Comparison of ENCODE assay signal across 2 cellular contexts in genomic region chr17:43453331-43453812, GRCh38.
TF ChIP-seq lines count a peak whose summit lies in the region.

No MANE protein-coding gene starts in this region.

TF ChIP-seq in IMR-90, 13 proteins besides CTCF, POLR2A, EP300 and RAD21:
- no peak for TF ChIP-seq CEBPB (IDR thresholded peaks at IDR 0.05; ENCODE audit: low read depth, low read length)
- no peak for TF ChIP-seq BHLHE40 (IDR thresholded peaks at IDR 0.05; ENCODE audit: low read depth, low read length)
- TF ChIP-seq MAZ (IDR thresholded peaks at IDR 0.05; ENCODE audit: borderline replicate concordance, low read depth, low read length): no peak
- TF ChIP-seq SMC3 (IDR thresholded peaks at IDR 0.05; ENCODE audit: low read depth, low read length): no peak
- TF ChIP-seq MAFK (IDR thresholded peaks at IDR 0.05; ENCODE audit: low read depth, low read length): no peak
- TF ChIP-seq RFX5 (IDR thresholded peaks at IDR 0.05; ENCODE audit: low read depth, low read length): no peak
- TF ChIP-seq FOS (IDR thresholded peaks at IDR 0.05; ENCODE audit: low read depth, low read length): no peak
- TF ChIP-seq MXI1 (IDR thresholded peaks at IDR 0.05; ENCODE audit: borderline replicate concordance, low read depth, low read length): no peak
- no peak for TF ChIP-seq RCOR1 (IDR thresholded peaks at IDR 0.05; ENCODE audit: insufficient replicate concordance, low read length)
- no peak for TF ChIP-seq ELK1 (IDR thresholded peaks at IDR 0.05; ENCODE audit: borderline replicate concordance, low read depth, low read length)
- TF ChIP-seq CHD1 (IDR thresholded peaks at IDR 0.05; ENCODE audit: low read depth, low read length): no peak
TF ChIP-seq in IMR-90: peak in this region for 0.

TF ChIP-seq in HepG2, 621 proteins besides CTCF, POLR2A, EP300 and RAD21 (continues in another document):
- peak; percentile 23; the same call in 1 of the 2 replicates for TF ChIP-seq SALL1 (CRISPR knock-in tag; IDR thresholded peaks at IDR 0.05)
- TF ChIP-seq MAFF (IDR thresholded peaks at IDR 0.05; ENCODE audit: low read depth, low read length): no peak
- peak; percentile 15; the same call in 1 of the 2 replicates for TF ChIP-seq BCL6 (CRISPR knock-in tag; IDR thresholded peaks at IDR 0.05)
- no peak for TF ChIP-seq ZNF24 (IDR thresholded peaks at IDR 0.05)
- TF ChIP-seq, protein P1, sequence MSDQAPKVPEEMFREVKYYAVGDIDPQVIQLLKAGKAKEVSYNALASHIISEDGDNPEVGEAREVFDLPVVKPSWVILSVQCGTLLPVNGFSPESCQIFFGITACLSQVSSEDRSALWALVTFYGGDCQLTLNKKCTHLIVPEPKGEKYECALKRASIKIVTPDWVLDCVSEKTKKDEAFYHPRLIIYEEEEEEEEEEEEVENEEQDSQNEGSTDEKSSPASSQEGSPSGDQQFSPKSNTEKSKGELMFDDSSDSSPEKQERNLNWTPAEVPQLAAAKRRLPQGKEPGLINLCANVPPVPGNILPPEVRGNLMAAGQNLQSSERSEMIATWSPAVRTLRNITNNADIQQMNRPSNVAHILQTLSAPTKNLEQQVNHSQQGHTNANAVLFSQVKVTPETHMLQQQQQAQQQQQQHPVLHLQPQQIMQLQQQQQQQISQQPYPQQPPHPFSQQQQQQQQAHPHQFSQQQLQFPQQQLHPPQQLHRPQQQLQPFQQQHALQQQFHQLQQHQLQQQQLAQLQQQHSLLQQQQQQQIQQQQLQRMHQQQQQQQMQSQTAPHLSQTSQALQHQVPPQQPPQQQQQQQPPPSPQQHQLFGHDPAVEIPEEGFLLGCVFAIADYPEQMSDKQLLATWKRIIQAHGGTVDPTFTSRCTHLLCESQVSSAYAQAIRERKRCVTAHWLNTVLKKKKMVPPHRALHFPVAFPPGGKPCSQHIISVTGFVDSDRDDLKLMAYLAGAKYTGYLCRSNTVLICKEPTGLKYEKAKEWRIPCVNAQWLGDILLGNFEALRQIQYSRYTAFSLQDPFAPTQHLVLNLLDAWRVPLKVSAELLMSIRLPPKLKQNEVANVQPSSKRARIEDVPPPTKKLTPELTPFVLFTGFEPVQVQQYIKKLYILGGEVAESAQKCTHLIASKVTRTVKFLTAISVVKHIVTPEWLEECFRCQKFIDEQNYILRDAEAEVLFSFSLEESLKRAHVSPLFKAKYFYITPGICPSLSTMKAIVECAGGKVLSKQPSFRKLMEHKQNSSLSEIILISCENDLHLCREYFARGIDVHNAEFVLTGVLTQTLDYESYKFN (CRISPR knock-in tag; conservative IDR thresholded peaks at IDR 0.05): peak; percentile 43; the same call in 1 of the 2 replicates
- 0 out of 2 replicates have a peak, but pooled peaks have one; percentile 23 for TF ChIP-seq ZNF557 (CRISPR knock-in tag; IDR thresholded peaks at IDR 0.05)
- no peak for TF ChIP-seq MYPOP (CRISPR knock-in tag; IDR thresholded peaks at IDR 0.05)
- no peak for TF ChIP-seq RELA (CRISPR knock-in tag; IDR thresholded peaks at IDR 0.05)
- peak; percentile 31; the same call in 1 of the 2 replicates for TF ChIP-seq ZNF687 (CRISPR knock-in tag; IDR thresholded peaks at IDR 0.05)
- TF ChIP-seq, protein P2, sequence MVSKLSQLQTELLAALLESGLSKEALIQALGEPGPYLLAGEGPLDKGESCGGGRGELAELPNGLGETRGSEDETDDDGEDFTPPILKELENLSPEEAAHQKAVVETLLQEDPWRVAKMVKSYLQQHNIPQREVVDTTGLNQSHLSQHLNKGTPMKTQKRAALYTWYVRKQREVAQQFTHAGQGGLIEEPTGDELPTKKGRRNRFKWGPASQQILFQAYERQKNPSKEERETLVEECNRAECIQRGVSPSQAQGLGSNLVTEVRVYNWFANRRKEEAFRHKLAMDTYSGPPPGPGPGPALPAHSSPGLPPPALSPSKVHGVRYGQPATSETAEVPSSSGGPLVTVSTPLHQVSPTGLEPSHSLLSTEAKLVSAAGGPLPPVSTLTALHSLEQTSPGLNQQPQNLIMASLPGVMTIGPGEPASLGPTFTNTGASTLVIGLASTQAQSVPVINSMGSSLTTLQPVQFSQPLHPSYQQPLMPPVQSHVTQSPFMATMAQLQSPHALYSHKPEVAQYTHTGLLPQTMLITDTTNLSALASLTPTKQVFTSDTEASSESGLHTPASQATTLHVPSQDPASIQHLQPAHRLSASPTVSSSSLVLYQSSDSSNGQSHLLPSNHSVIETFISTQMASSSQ (IDR thresholded peaks at IDR 0.05; ENCODE audit: low read depth): no peak
- TF ChIP-seq, protein P2 (CRISPR knock-in tag; IDR thresholded peaks at IDR 0.05; ENCODE audit: borderline replicate concordance): no peak
- no peak for TF ChIP-seq ZNF773 (CRISPR knock-in tag; IDR thresholded peaks at IDR 0.05; ENCODE audit: borderline replicate concordance)
- TF ChIP-seq ZNF737 (CRISPR knock-in tag; IDR thresholded peaks at IDR 0.05; ENCODE audit: borderline replicate concordance): 0 out of 2 replicates have a peak, but pooled peaks have one; percentile 28
- TF ChIP-seq RBFOX2 (IDR thresholded peaks at IDR 0.05; ENCODE audit: low read depth, low read length): no peak
- peak; percentile 82 for TF ChIP-seq ZNF362 (CRISPR knock-in tag; IDR thresholded peaks at IDR 0.05; ENCODE audit: borderline replicate concordance)
- TF ChIP-seq CCDC6 (CRISPR knock-in tag; IDR thresholded peaks at IDR 0.05): no peak
- TF ChIP-seq CREB1 (IDR thresholded peaks at IDR 0.05): no peak
- no peak for TF ChIP-seq CREB1 (CRISPR knock-in tag; IDR thresholded peaks at IDR 0.05)
- TF ChIP-seq ZMYM2 (CRISPR knock-in tag; IDR thresholded peaks at IDR 0.05): 0 out of 2 replicates have a peak, but pooled peaks have one; percentile 53
- peak; percentile 42; the same call in 1 of the 2 replicates for TF ChIP-seq HDAC1 (CRISPR knock-in tag; IDR thresholded peaks at IDR 0.05)
- no peak for TF ChIP-seq ZNF124 (CRISPR knock-in tag; IDR thresholded peaks at IDR 0.05)
- TF ChIP-seq, protein P3, sequence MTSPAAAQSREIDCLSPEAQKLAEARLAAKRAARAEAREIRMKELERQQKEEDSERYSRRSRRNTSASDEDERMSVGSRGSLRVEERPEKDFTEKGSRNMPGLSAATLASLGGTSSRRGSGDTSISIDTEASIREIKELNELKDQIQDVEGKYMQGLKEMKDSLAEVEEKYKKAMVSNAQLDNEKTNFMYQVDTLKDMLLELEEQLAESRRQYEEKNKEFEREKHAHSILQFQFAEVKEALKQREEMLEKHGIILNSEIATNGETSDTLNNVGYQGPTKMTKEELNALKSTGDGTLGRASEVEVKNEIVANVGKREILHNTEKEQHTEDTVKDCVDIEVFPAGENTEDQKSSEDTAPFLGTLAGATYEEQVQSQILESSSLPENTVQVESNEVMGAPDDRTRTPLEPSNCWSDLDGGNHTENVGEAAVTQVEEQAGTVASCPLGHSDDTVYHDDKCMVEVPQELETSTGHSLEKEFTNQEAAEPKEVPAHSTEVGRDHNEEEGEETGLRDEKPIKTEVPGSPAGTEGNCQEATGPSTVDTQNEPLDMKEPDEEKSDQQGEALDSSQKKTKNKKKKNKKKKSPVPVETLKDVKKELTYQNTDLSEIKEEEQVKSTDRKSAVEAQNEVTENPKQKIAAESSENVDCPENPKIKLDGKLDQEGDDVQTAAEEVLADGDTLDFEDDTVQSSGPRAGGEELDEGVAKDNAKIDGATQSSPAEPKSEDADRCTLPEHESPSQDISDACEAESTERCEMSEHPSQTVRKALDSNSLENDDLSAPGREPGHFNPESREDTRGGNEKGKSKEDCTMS (CRISPR knock-in tag; conservative IDR thresholded peaks at IDR 0.05): no peak
- no peak for TF ChIP-seq ZNF7 (CRISPR knock-in tag; IDR thresholded peaks at IDR 0.05)
- TF ChIP-seq SSRP1 (CRISPR knock-in tag; IDR thresholded peaks at IDR 0.05): no peak
- no peak for TF ChIP-seq NFYB (CRISPR knock-in tag; IDR thresholded peaks at IDR 0.05)
- no peak for TF ChIP-seq ZNF44 (CRISPR knock-in tag; IDR thresholded peaks at IDR 0.05)
- TF ChIP-seq ZNF142 (CRISPR knock-in tag; IDR thresholded peaks at IDR 0.05): no peak
- peak; percentile 100 for TF ChIP-seq ZSCAN31 (CRISPR knock-in tag; IDR thresholded peaks at IDR 0.05; ENCODE audit: low read depth)
